Comparison of ENCODE assay signal across 15 cellular contexts in the genomic region with DNA sequence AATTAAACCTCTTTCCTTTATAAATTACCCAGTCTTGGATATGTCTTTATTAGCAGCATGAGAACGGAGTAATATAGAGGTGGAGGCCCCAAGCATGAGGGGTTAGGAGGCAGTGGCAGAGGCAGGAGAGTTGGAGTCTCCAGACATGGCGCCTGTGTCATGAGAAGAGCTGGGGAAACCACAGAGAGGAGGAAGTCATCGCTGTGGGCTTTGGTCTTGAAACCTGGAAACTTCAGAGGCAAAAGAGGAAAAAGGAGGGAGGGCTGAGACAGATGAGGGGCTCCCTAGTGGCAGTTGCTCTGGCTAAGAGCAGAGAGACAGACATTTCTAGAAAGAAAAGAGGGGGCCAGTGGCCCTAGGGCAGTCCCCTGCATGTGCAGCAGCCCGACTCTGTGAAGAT.
"Had no signal": no experiment of that assay in that cellular context is flagged by ENCODE, and none has a peak within 500 bp of the region (broad histone marks: within the 10 kb centered on the region; RNA-seq: fewer than 3 reads in every experiment).

No MANE protein-coding gene starts in this region.

- H3K36me3 Mint-ChIP-seq: activated naive CD4-positive, alpha-beta T cell treated with anti-CD3 and anti-CD28 coated beads, Interleukin-2, amount 50 U/mL, for 72 hours had no signal

- H3K4me1 ChIP-seq: upper lobe of right lung had no signal

- H3K9me3 ChIP-seq: esophagus muscularis mucosa, heart right ventricle, left ventricle myocardium inferior, spleen, upper lobe of right lung had no signal

- DNase-seq: activated gamma-delta T cell; effector CD8-positive, alpha-beta T cell; heart right ventricle; kidney glomerular epithelial cell; left ventricle myocardium inferior; midbrain; nucleus accumbens; spleen; stimulated activated naive CD4-positive, alpha-beta T cell; upper lobe of right lung had no signal

- H3K4me3 ChIP-seq: cardiac muscle cell, esophagus muscularis mucosa, heart right ventricle, left ventricle myocardium inferior, spleen, upper lobe of right lung had no signal

- H3K4me3 Mint-ChIP-seq: dendritic cell treated with granulocyte-macrophage colony-stimulating factor and Interleukin-4, amounts not matched to agents 40 ng/mL and 50 ng/mL, for 4 days; nephron had no signal

- ATAC-seq: heart right ventricle, upper lobe of right lung had no signal

- H3K9me3 Mint-ChIP-seq: activated naive CD4-positive, alpha-beta T cell treated with anti-CD3 and anti-CD28 coated beads, Interleukin-2, amount 50 U/mL, for 72 hours; nephron had no signal

- H3K27me3 ChIP-seq: cardiac muscle cell, esophagus muscularis mucosa, upper lobe of right lung had no signal

- H3K36me3 ChIP-seq: cardiac muscle cell, esophagus muscularis mucosa, heart right ventricle, left ventricle myocardium inferior, spleen, upper lobe of right lung had no signal

- H3K27ac ChIP-seq: cardiac muscle cell, esophagus muscularis mucosa, heart right ventricle, left ventricle myocardium inferior, spleen, upper lobe of right lung had no signal

- H3K27ac Mint-ChIP-seq: activated naive CD4-positive, alpha-beta T cell treated with anti-CD3 and anti-CD28 coated beads, Interleukin-2, amount 50 U/mL, for 72 hours; dendritic cell treated with granulocyte-macrophage colony-stimulating factor and Interleukin-4, amounts not matched to agents 40 ng/mL and 50 ng/mL, for 4 days; nephron had no signal
